ENCODE assay signal across 1 cellular context in genomic region chr6:109095036-109095820, GRCh38.
TF ChIP-seq lines count a peak whose summit lies in the region.

Gene CEP57L1, plus strand, starts transcription at chr6:109095507. Its CDS starts 49,715 bp downstream, at chr6:109145222.

TF ChIP-seq in HEK293, 187 proteins besides CTCF, POLR2A, EP300 and RAD21 (continued from another document):
- TF ChIP-seq HIC1 (tag by site-specific recombination; IDR thresholded peaks at IDR 0.05) = peak; percentile 99
- peak; percentile 70; the same call in 1 of the 2 replicates for TF ChIP-seq TRIM28 (IDR thresholded peaks at IDR 0.05; ENCODE audit: borderline replicate concordance, low read length)
- TF ChIP-seq GLIS1 (tag by site-specific recombination; IDR thresholded peaks at IDR 0.05) = peak; percentile 15; the same call in 1 of the 2 replicates
- peak; percentile 80 for TF ChIP-seq ZBTB20 (tag by site-specific recombination; IDR thresholded peaks at IDR 0.05)
- TF ChIP-seq ZNF2 (tag by site-specific recombination; IDR thresholded peaks at IDR 0.05) = peak; percentile 76; the same call in 1 of the 2 replicates
- 0 out of 2 replicates have a peak, but pooled peaks have one; percentile 9 for TF ChIP-seq ZSCAN30 (tag by site-specific recombination; IDR thresholded peaks at IDR 0.05)
- 0 out of 2 replicates have a peak, but pooled peaks have one; percentile 4 for TF ChIP-seq YY1 (tag by site-specific recombination; IDR thresholded peaks at IDR 0.05)
- no peak for TF ChIP-seq YY2 (tag by site-specific recombination; IDR thresholded peaks at IDR 0.05)
- TF ChIP-seq ZFP41 (tag by site-specific recombination; IDR thresholded peaks at IDR 0.05; ENCODE audit: borderline replicate concordance) = no peak
- TF ChIP-seq ZNF639 (tag by site-specific recombination; IDR thresholded peaks at IDR 0.05) = no peak
- 0 out of 2 replicates have a peak, but pooled peaks have one; percentile 12 for TF ChIP-seq OVOL3 (tag by site-specific recombination; IDR thresholded peaks at IDR 0.05)
- TF ChIP-seq PATZ1 (tag by site-specific recombination; IDR thresholded peaks at IDR 0.05) = 0 out of 2 replicates have a peak, but pooled peaks have one; percentile 70
- peak; percentile 76; the same call in 1 of the 2 replicates for TF ChIP-seq ZEB2 (tag by site-specific recombination; IDR thresholded peaks at IDR 0.05)
- TF ChIP-seq ZNF76 (tag by site-specific recombination; IDR thresholded peaks at IDR 0.05; ENCODE audit: borderline replicate concordance, low read depth) = peak; percentile 98
- peak; percentile 81; the same call in 1 of the 2 replicates for TF ChIP-seq GFI1B (tag by site-specific recombination; IDR thresholded peaks at IDR 0.05)
- TF ChIP-seq ZSCAN4 (tag by site-specific recombination; IDR thresholded peaks at IDR 0.05) = 0 out of 2 replicates have a peak, but pooled peaks have one; percentile 18
- peak; percentile 24; the same call in 1 of the 2 replicates for TF ChIP-seq FEZF1 (tag by site-specific recombination; IDR thresholded peaks at IDR 0.05)
- TF ChIP-seq SP7 (tag by site-specific recombination; IDR thresholded peaks at IDR 0.05) = peak; percentile 46; the same call in 1 of the 2 replicates
- TF ChIP-seq SCRT2 (tag by site-specific recombination; IDR thresholded peaks at IDR 0.05) = 0 out of 2 replicates have a peak, but pooled peaks have one; percentile 29
- TF ChIP-seq ZNF114 (tag by site-specific recombination; IDR thresholded peaks at IDR 0.05) = no peak
- TF ChIP-seq ZNF692 (tag by site-specific recombination; IDR thresholded peaks at IDR 0.05) = peak; percentile 64
- TF ChIP-seq IKZF3 (tag by site-specific recombination; IDR thresholded peaks at IDR 0.05) = peak; percentile 85
- TF ChIP-seq ZNF521 (tag by site-specific recombination; IDR thresholded peaks at IDR 0.05) = no peak
- TF ChIP-seq ZNF624 (tag by site-specific recombination; IDR thresholded peaks at IDR 0.05) = no peak
- TF ChIP-seq ZSCAN23 (tag by site-specific recombination; IDR thresholded peaks at IDR 0.05) = 0 out of 2 replicates have a peak, but pooled peaks have one; percentile 10
- 0 out of 2 replicates have a peak, but pooled peaks have one; percentile 45 for TF ChIP-seq KLF17 (tag by site-specific recombination; IDR thresholded peaks at IDR 0.05)
- TF ChIP-seq ZNF658 (tag by site-specific recombination; IDR thresholded peaks at IDR 0.05) = no peak
- TF ChIP-seq ZNF366 (tag by site-specific recombination; conservative IDR thresholded peaks at IDR 0.05) = peak; percentile 91
- peak; percentile 87 for TF ChIP-seq ZNF629 (tag by site-specific recombination; IDR thresholded peaks at IDR 0.05)
- peak; percentile 89 for TF ChIP-seq ZNF600 (tag by site-specific recombination; IDR thresholded peaks at IDR 0.05)
- no peak for TF ChIP-seq ELK4 (IDR thresholded peaks at IDR 0.05; ENCODE audit: borderline replicate concordance, low read depth, low read length)
- no peak for TF ChIP-seq ZSCAN5A (tag by site-specific recombination; IDR thresholded peaks at IDR 0.05)
- TF ChIP-seq ZBTB7A (tag by site-specific recombination; IDR thresholded peaks at IDR 0.05; ENCODE audit: low read depth) = 0 out of 2 replicates have a peak, but pooled peaks have one; percentile 10
- peak; percentile 73 for TF ChIP-seq KLF1 (tag by site-specific recombination; IDR thresholded peaks at IDR 0.05)
- TF ChIP-seq ZNF449 (tag by site-specific recombination; IDR thresholded peaks at IDR 0.05) = peak; percentile 62
- peak; percentile 99 for TF ChIP-seq ZNF335 (tag by site-specific recombination; conservative IDR thresholded peaks at IDR 0.05)
- TF ChIP-seq ZNF561 (tag by site-specific recombination; IDR thresholded peaks at IDR 0.05; ENCODE audit: borderline replicate concordance) = peak; percentile 48
- TF ChIP-seq ZNF24 (tag by site-specific recombination; IDR thresholded peaks at IDR 0.05) = peak; percentile 63; the same call in 1 of the 2 replicates
